1 cellular context compared by ENCODE assay signal in genomic region chr6:31403283-31403989, GRCh38.
TF ChIP-seq lines count a peak whose summit lies in the region.

TSS of gene MICA (plus strand) at chr6:31403595. CDS start at chr6:31403633, 38 bp downstream.

TF ChIP-seq in HepG2, 621 proteins besides CTCF, POLR2A, EP300 and RAD21 (continued from another document and continues in another):
- TF ChIP-seq, protein P1, sequence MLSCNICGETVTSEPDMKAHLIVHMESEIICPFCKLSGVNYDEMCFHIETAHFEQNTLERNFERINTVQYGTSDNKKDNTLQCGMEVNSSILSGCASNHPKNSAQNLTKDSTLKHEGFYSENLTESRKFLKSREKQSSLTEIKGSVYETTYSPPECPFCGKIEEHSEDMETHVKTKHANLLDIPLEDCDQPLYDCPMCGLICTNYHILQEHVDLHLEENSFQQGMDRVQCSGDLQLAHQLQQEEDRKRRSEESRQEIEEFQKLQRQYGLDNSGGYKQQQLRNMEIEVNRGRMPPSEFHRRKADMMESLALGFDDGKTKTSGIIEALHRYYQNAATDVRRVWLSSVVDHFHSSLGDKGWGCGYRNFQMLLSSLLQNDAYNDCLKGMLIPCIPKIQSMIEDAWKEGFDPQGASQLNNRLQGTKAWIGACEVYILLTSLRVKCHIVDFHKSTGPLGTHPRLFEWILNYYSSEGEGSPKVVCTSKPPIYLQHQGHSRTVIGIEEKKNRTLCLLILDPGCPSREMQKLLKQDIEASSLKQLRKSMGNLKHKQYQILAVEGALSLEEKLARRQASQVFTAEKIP (CRISPR knock-in tag; IDR thresholded peaks at IDR 0.05; ENCODE audit: borderline replicate concordance): no peak
- TF ChIP-seq KMT2B (CRISPR knock-in tag; IDR thresholded peaks at IDR 0.05): peak; percentile 91
- no peak for TF ChIP-seq SIN3B (IDR thresholded peaks at IDR 0.05; ENCODE audit: low read length)
- peak; percentile 93; the same call in 1 of the 2 replicates for TF ChIP-seq SNAPC2 (CRISPR knock-in tag; IDR thresholded peaks at IDR 0.05)
- TF ChIP-seq TCF7L2 (IDR thresholded peaks at IDR 0.05; ENCODE audit: low read depth, low read length): no peak
- 0 out of 2 replicates have a peak, but pooled peaks have one; percentile 31 for TF ChIP-seq MIER3 (CRISPR knock-in tag; IDR thresholded peaks at IDR 0.05; ENCODE audit: borderline replicate concordance)
- TF ChIP-seq ZNF572 (CRISPR knock-in tag; IDR thresholded peaks at IDR 0.05): no peak
- TF ChIP-seq RNF2 (conservative IDR thresholded peaks at IDR 0.05; ENCODE audit: low read depth): peak; percentile 72
- TF ChIP-seq HMGA1 (CRISPR knock-in tag; conservative IDR thresholded peaks at IDR 0.05): no peak
- TF ChIP-seq ZNF891 (CRISPR knock-in tag; IDR thresholded peaks at IDR 0.05): peak; percentile 92
- no peak for TF ChIP-seq HMGXB3 (CRISPR knock-in tag; IDR thresholded peaks at IDR 0.05; ENCODE audit: borderline replicate concordance)
- peak; percentile 69; the same call in 1 of the 2 replicates for TF ChIP-seq KLF15 (CRISPR knock-in tag; IDR thresholded peaks at IDR 0.05; ENCODE audit: borderline replicate concordance)
- TF ChIP-seq, protein P2, sequence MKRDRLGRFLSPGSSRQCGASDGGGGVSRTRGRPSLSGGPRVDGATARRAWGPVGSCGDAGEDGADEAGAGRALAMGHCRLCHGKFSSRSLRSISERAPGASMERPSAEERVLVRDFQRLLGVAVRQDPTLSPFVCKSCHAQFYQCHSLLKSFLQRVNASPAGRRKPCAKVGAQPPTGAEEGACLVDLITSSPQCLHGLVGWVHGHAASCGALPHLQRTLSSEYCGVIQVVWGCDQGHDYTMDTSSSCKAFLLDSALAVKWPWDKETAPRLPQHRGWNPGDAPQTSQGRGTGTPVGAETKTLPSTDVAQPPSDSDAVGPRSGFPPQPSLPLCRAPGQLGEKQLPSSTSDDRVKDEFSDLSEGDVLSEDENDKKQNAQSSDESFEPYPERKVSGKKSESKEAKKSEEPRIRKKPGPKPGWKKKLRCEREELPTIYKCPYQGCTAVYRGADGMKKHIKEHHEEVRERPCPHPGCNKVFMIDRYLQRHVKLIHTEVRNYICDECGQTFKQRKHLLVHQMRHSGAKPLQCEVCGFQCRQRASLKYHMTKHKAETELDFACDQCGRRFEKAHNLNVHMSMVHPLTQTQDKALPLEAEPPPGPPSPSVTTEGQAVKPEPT (CRISPR knock-in tag; IDR thresholded peaks at IDR 0.05; ENCODE audit: low read depth): peak; percentile 25; the same call in 1 of the 2 replicates
- peak; percentile 70 for TF ChIP-seq MED1 (CRISPR knock-in tag; IDR thresholded peaks at IDR 0.05)
- TF ChIP-seq ZNF674 (CRISPR knock-in tag; IDR thresholded peaks at IDR 0.05; ENCODE audit: low read depth): 0 out of 2 replicates have a peak, but pooled peaks have one; percentile 50
- TF ChIP-seq TAF15 (IDR thresholded peaks at IDR 0.05; ENCODE audit: low read depth, low read length, poor library complexity, severe bottlenecking): no peak
- TF ChIP-seq ZNF180 (CRISPR knock-in tag; IDR thresholded peaks at IDR 0.05; ENCODE audit: borderline replicate concordance, low read depth): peak; percentile 62; the same call in 1 of the 2 replicates
- TF ChIP-seq TERF1 (CRISPR knock-in tag; IDR thresholded peaks at IDR 0.05): no peak
- TF ChIP-seq RCOR2 (CRISPR knock-in tag; IDR thresholded peaks at IDR 0.05): no peak
- TF ChIP-seq ZNF550 (CRISPR knock-in tag; IDR thresholded peaks at IDR 0.05; ENCODE audit: borderline replicate concordance): no peak
- peak; percentile 75; the same call in 1 of the 2 replicates for TF ChIP-seq ZNF678 (CRISPR knock-in tag; IDR thresholded peaks at IDR 0.05)
- TF ChIP-seq, protein P3, sequence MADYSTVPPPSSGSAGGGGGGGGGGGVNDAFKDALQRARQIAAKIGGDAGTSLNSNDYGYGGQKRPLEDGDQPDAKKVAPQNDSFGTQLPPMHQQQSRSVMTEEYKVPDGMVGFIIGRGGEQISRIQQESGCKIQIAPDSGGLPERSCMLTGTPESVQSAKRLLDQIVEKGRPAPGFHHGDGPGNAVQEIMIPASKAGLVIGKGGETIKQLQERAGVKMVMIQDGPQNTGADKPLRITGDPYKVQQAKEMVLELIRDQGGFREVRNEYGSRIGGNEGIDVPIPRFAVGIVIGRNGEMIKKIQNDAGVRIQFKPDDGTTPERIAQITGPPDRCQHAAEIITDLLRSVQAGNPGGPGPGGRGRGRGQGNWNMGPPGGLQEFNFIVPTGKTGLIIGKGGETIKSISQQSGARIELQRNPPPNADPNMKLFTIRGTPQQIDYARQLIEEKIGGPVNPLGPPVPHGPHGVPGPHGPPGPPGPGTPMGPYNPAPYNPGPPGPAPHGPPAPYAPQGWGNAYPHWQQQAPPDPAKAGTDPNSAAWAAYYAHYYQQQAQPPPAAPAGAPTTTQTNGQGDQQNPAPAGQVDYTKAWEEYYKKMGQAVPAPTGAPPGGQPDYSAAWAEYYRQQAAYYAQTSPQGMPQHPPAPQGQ (CRISPR knock-in tag; IDR thresholded peaks at IDR 0.05; ENCODE audit: borderline replicate concordance): no peak
- TF ChIP-seq, protein P4, sequence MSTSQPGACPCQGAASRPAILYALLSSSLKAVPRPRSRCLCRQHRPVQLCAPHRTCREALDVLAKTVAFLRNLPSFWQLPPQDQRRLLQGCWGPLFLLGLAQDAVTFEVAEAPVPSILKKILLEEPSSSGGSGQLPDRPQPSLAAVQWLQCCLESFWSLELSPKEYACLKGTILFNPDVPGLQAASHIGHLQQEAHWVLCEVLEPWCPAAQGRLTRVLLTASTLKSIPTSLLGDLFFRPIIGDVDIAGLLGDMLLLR (CRISPR knock-in tag; IDR thresholded peaks at IDR 0.05): peak; percentile 23
- peak; percentile 94 for TF ChIP-seq TFDP2 (CRISPR knock-in tag; IDR thresholded peaks at IDR 0.05)
- TF ChIP-seq E2F5 (CRISPR knock-in tag; conservative IDR thresholded peaks at IDR 0.05): no peak
- peak; percentile 93; the same call in 1 of the 2 replicates for TF ChIP-seq ZNF766 (CRISPR knock-in tag; IDR thresholded peaks at IDR 0.05; ENCODE audit: borderline replicate concordance)
- no peak for TF ChIP-seq RFX1 (IDR thresholded peaks at IDR 0.05)
- peak; percentile 38; the same call in 1 of the 2 replicates for TF ChIP-seq CREM (IDR thresholded peaks at IDR 0.05)
- TF ChIP-seq CREM (CRISPR knock-in tag; IDR thresholded peaks at IDR 0.05): no peak
- TF ChIP-seq IKZF4 (CRISPR knock-in tag; IDR thresholded peaks at IDR 0.05; ENCODE audit: borderline replicate concordance, low read depth, not compliant biosample characterization): peak; percentile 52
- TF ChIP-seq SCMH1 (CRISPR knock-in tag; IDR thresholded peaks at IDR 0.05; ENCODE audit: borderline replicate concordance): no peak
- TF ChIP-seq SAFB2 (CRISPR knock-in tag; IDR thresholded peaks at IDR 0.05; ENCODE audit: borderline replicate concordance, low read depth): peak; percentile 57; the same call in 1 of the 2 replicates
- no peak; the same call in 1 of the 2 replicates for TF ChIP-seq FOXJ3 (CRISPR knock-in tag; IDR thresholded peaks at IDR 0.05; ENCODE audit: borderline replicate concordance)
- peak; percentile 92 for TF ChIP-seq TP53 (CRISPR knock-in tag; conservative IDR thresholded peaks at IDR 0.05)
- TF ChIP-seq ZNF256 (CRISPR knock-in tag; conservative IDR thresholded peaks at IDR 0.05): peak; percentile 84
- TF ChIP-seq ZNF557 (CRISPR knock-in tag; IDR thresholded peaks at IDR 0.05): peak; percentile 30; the same call in 1 of the 2 replicates
- no peak for TF ChIP-seq TRIM24 (CRISPR knock-in tag; IDR thresholded peaks at IDR 0.05)
- TF ChIP-seq FOSL1 (CRISPR knock-in tag; IDR thresholded peaks at IDR 0.05; ENCODE audit: borderline replicate concordance): peak; percentile 63; the same call in 1 of the 2 replicates
- TF ChIP-seq, protein P5, sequence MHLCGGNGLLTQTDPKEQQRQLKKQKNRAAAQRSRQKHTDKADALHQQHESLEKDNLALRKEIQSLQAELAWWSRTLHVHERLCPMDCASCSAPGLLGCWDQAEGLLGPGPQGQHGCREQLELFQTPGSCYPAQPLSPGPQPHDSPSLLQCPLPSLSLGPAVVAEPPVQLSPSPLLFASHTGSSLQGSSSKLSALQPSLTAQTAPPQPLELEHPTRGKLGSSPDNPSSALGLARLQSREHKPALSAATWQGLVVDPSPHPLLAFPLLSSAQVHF (CRISPR knock-in tag; IDR thresholded peaks at IDR 0.05): peak; percentile 94
- no peak for TF ChIP-seq RBM22 (optimal IDR thresholded peaks at IDR 0.05; ENCODE audit: low read length)
- TF ChIP-seq HNRNPH1 (optimal IDR thresholded peaks at IDR 0.05; ENCODE audit: low read depth, low read length): no peak
- TF ChIP-seq ZGPAT (CRISPR knock-in tag; IDR thresholded peaks at IDR 0.05): peak; percentile 87
- peak; percentile 88 for TF ChIP-seq IKZF5 (CRISPR knock-in tag; IDR thresholded peaks at IDR 0.05)
- TF ChIP-seq, protein P6, sequence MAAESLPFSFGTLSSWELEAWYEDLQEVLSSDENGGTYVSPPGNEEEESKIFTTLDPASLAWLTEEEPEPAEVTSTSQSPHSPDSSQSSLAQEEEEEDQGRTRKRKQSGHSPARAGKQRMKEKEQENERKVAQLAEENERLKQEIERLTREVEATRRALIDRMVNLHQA (CRISPR knock-in tag; IDR thresholded peaks at IDR 0.05): no peak
- no peak for TF ChIP-seq PCBP2 (optimal IDR thresholded peaks at IDR 0.05; ENCODE audit: low read depth, low read length, poor library complexity, severe bottlenecking)
- peak; percentile 18 for TF ChIP-seq BCL6 (CRISPR knock-in tag; IDR thresholded peaks at IDR 0.05)
- peak; percentile 28; the same call in 1 of the 2 replicates for TF ChIP-seq RXRB (CRISPR knock-in tag; IDR thresholded peaks at IDR 0.05; ENCODE audit: borderline replicate concordance)
- TF ChIP-seq MIER2 (CRISPR knock-in tag; IDR thresholded peaks at IDR 0.05): no peak
